In the genomic region with DNA sequence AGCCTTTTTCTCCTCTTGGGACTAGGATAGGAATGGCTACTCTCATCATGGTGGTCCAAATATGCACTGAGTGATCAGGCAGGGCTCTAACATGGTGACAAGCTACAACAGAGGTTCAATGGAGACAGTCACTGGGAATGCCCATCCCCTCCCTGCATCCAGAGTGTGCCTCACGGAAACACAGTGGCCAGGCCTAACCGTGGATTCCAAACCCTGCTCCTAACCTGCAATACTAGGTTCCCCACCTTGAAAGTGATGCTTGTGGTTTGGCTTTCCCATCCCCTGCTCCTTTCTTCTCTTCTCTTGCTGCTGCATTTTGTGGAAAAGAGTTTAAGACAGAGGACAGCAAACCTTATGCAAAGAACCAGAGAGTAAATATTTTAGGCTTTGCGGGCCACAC, we compare ENCODE assay signal across 7 cellular contexts.
"Had no signal": no experiment of that assay in that cellular context is flagged by ENCODE, and none has a peak within 500 bp of the region (broad histone marks: within the 10 kb centered on the region; RNA-seq: fewer than 3 reads in every experiment).

No MANE protein-coding gene starts in this region.

- H3K27ac Mint-ChIP-seq: HFFc6 had no signal

- H3K4me3 Mint-ChIP-seq: HFFc6 had no signal

- DNase-seq: GOT3, H7 had no signal

- H3K36me3 ChIP-seq: HAP-1 had no signal

- H3K27ac ChIP-seq: HL-60 had no signal

- FAIRE-seq: HepG2, K562 had no signal

- H3K4me3 ChIP-seq: HAP-1, K562 had no signal

- ATAC-seq: K562 had no signal
